8 cellular contexts compared by ENCODE assay signal in genomic region chr9:6955251-6955921, GRCh38.
DNase-seq lines count a peak whose midpoint lies in the region; ATAC-seq and TF ChIP-seq lines count a peak whose summit lies in the region.

No MANE protein-coding gene starts in this region.

- no peak for TF ChIP-seq EP300 in ovary (IDR thresholded peaks at IDR 0.05)

- H3K4me1 ChIP-seq in Caco-2, result peaks cover 9% of the 10 kb centered on the region; the same call in 1 of the 2 replicates
- peaks cover 5% of the 10 kb centered on the region for H3K4me1 ChIP-seq in ovary (ENCODE audit: insufficient read depth)

- peaks cover 49% of the 10 kb centered on the region for H3K36me3 Mint-ChIP-seq in CD4-positive, alpha-beta T cell (ENCODE audit: low read depth)
- H3K36me3 Mint-ChIP-seq in Caco-2 (ENCODE audit: insufficient read depth, unreplicated experiment), result peaks cover 7% of the 10 kb centered on the region

- H3K4me3 ChIP-seq in fibroblast of mammary gland (ENCODE audit: control insufficient read depth, low read depth, low read length), result no peak overlapping the region
- H3K4me3 ChIP-seq in Caco-2 (ENCODE audit: low read depth, low read length), result no peak overlapping the region
- H3K4me3 ChIP-seq in ovary, result no peak overlapping the region

- no TSS peak for BruUV-seq in Caco-2 (replicated peaks; lab: Mats Ljungman, UMichigan)

- H3K27me3 Mint-ChIP-seq in CD4-positive, alpha-beta T cell, result no peaks in the 10 kb centered on the region
- no peaks in the 10 kb centered on the region for H3K27me3 Mint-ChIP-seq in Caco-2 (ENCODE audit: insufficient read depth, unreplicated experiment)

- no peak overlapping the region for H3K27ac ChIP-seq in CD4-positive, alpha-beta T cell (ENCODE audit: low read depth, low read length)
- H3K27ac ChIP-seq in substantia nigra (ENCODE audit: low read depth, low read length, poor library complexity, severe bottlenecking), result peak overlapping the region; percentile 46
- H3K27ac ChIP-seq in ovary, result no peak overlapping the region

- H3K4me3 Mint-ChIP-seq in CD4-positive, alpha-beta T cell, result no peak overlapping the region
- H3K4me3 Mint-ChIP-seq in Caco-2 (ENCODE audit: unreplicated experiment), result no peak overlapping the region

- POLR2A ChIA-PET in CD4-positive, alpha-beta T cell (lab: Charles Lee), result no interaction called here
- POLR2A ChIA-PET in Caco-2 (lab: Charles Lee), result no interaction called here

- TF ChIP-seq CTCF in CD4-positive, alpha-beta T cell (IDR thresholded peaks at IDR 0.05), result no peak
- TF ChIP-seq CTCF in fibroblast of mammary gland (conservative IDR thresholded peaks at IDR 0.05; ENCODE audit: control insufficient read depth, insufficient read depth, low read depth, low read length) (no peak), Caco-2 (IDR thresholded peaks at IDR 0.05; ENCODE audit: insufficient read depth in 1 of 2, low read depth in 1 of 2, low read length in 1 of 2, severe bottlenecking in 1 of 2, unreplicated experiment in 1 of 2) (no peak), ovary (IDR thresholded peaks at IDR 0.05) (no peak)

- peak overlapping the region; percentile 49 for H3K27ac Mint-ChIP-seq in CD4-positive, alpha-beta T cell
- no peak overlapping the region for H3K27ac Mint-ChIP-seq in Caco-2 (ENCODE audit: unreplicated experiment)

- DNase-seq in CD4-positive, alpha-beta T cell, result no peak
- peak; percentile 40 for DNase-seq in NCI-H146 treated with DMSO at 0.1 percent for 48 hours (lab: John Stamatoyannopoulos, UW; ENCODE audit: unreplicated experiment)
- DNase-seq in fibroblast of mammary gland (ENCODE audit: low read depth), result peak; percentile 86
- DNase-seq in substantia nigra (lab: John Stamatoyannopoulos, UW), result peak in 26 of 49 donors; percentile 3 to 65 (median 17)
- no peak for DNase-seq in Caco-2
- no peak for DNase-seq in ovary

- no peak for TF ChIP-seq POLR2A in ovary (IDR thresholded peaks at IDR 0.05)

- 53 to 56% (median 56%) methylated on average over 7 of the region's 7 CpGs for WGBS in ovary, 3 donors

- H3K4me1 Mint-ChIP-seq in CD4-positive, alpha-beta T cell (ENCODE audit: low read depth), result peaks cover 56% of the 10 kb centered on the region
- peaks cover 14% of the 10 kb centered on the region for H3K4me1 Mint-ChIP-seq in Caco-2 (ENCODE audit: low read depth, unreplicated experiment)

- no peaks in the 10 kb centered on the region for H3K9me3 Mint-ChIP-seq in CD4-positive, alpha-beta T cell
- no peaks in the 10 kb centered on the region for H3K9me3 Mint-ChIP-seq in Caco-2 (ENCODE audit: unreplicated experiment)

- intact Hi-C loops in CD4-positive, alpha-beta T cell (cut with DNase I, micrococcal nuclease), result no loop called here
- intact Hi-C loops in Caco-2 (cut with micrococcal nuclease; ENCODE audit: unreplicated experiment) (no loop called here), ovary (cut with DNase I) (no loop called here)

- no peaks in the 10 kb centered on the region for H3K27me3 ChIP-seq in CD4-positive, alpha-beta T cell (ENCODE audit: control insufficient read depth, insufficient read depth, low read length)
- H3K27me3 ChIP-seq in Caco-2 (replicated peaks; ENCODE audit: control insufficient read depth, insufficient read depth, low read length) (no peaks in the 10 kb centered on the region), ovary (no peaks in the 10 kb centered on the region)

- H3K36me3 ChIP-seq in Caco-2 (ENCODE audit: control insufficient read depth, insufficient read depth, low read length), result no peaks in the 10 kb centered on the region
- no peaks in the 10 kb centered on the region for H3K36me3 ChIP-seq in ovary

- H3K9me3 ChIP-seq in CD4-positive, alpha-beta T cell (ENCODE audit: control insufficient read depth, low read length), result no peaks in the 10 kb centered on the region
- H3K9me3 ChIP-seq in Caco-2, result no peaks in the 10 kb centered on the region
- H3K9me3 ChIP-seq in ovary, result no peaks in the 10 kb centered on the region

- CTCF ChIA-PET in CD4-positive, alpha-beta T cell (lab: Charles Lee), result no interaction called here
- CTCF ChIA-PET in Caco-2 (lab: Charles Lee), result no interaction called here

- ATAC-seq in CD4-positive, alpha-beta T cell (ENCODE audit: poor library complexity), result no peak
- ATAC-seq in GM19468 (IDR thresholded peaks at IDR 0.05; ENCODE audit: extremely low read depth, unreplicated experiment) (peak; percentile 34), HG03045 (IDR thresholded peaks at IDR 0.05; ENCODE audit: unreplicated experiment) (no peak)

Comparison
In these comparisons a context has a peak if more than half of its experiments do, and no peak if none do; other contexts are left out.
1. DNase-seq: peak in NCI-H146 treated with DMSO at 0.1 percent for 48 hours (single experiment), fibroblast of mammary gland (single experiment) and substantia nigra (26 of 49); none in CD4-positive, alpha-beta T cell (0 of 10), Caco-2 (0 of 2) and ovary (0 of 5).